In genomic region chr10:17239671-17240460, GRCh38 we compare ENCODE assay signal across 20 cellular contexts. TPM values are rescaled to one million over a fixed set of nuclear protein-coding genes. Genes with fewer than 3 reads are reported as not detected.
DNase-seq lines count a peak whose midpoint lies in the region; ATAC-seq, FAIRE-seq and TF ChIP-seq lines count a peak whose summit lies in the region.
"Had no signal": no experiment of that assay in that cellular context is flagged by ENCODE, and none has a peak within 500 bp of the region (broad histone marks: within the 10 kb centered on the region; RNA-seq: fewer than 3 reads in every experiment).

No MANE protein-coding gene starts in this region.

- CTCF ChIA-PET in A549 (lab: Yijun Ruan, JAX) = no interaction called here

- H3K4me1 ChIP-seq in A549 (peaks cover 3% of the 10 kb centered on the region; the same call in 2 of the 3 replicates), GM23248 (ENCODE audit: insufficient read depth) (peaks cover 31% of the 10 kb centered on the region; the same call in 1 of the 2 replicates), ascending aorta (peaks cover 3 to 22% of the 10 kb centered on the region in 2 donors), mesodermal cell (ENCODE audit: control insufficient read depth, insufficient read depth, low read length, poor library complexity, severe bottlenecking) (peaks cover 9% of the 10 kb centered on the region)

- H3F3A ChIP-seq in GM23248 (ENCODE audit: insufficient read depth) = peaks cover 59% of the 10 kb centered on the region

- H3K4me3 ChIP-seq in A549 = no peak overlapping the region
- H3K4me3 ChIP-seq in GM23248 = no peak overlapping the region
- H3K4me3 ChIP-seq in ascending aorta = no peak overlapping the region
- no peak overlapping the region for H3K4me3 ChIP-seq in mesodermal cell (ENCODE audit: extremely low read depth, insufficient read depth, low read length, poor library complexity, severe bottlenecking)
- H3K4me3 ChIP-seq: BLaER1 treated with 17β-estradiol and CSF1 and Interleukin-3, amounts not matched to agents 10 nM and 100 nM; lung; ovary; Peyer's patch; upper lobe of right lung had no signal

- no peaks in the 10 kb centered on the region for H3K9me2 ChIP-seq in GM23248 (ENCODE audit: insufficient read depth)

- no peak overlapping the region for H2AFZ ChIP-seq in GM23248

- H3K27ac ChIP-seq in A549 (no peak overlapping the region), GM23248 (peak overlapping the region; percentile 100), ascending aorta (peak overlapping the region; percentile 54 to 55), mesodermal cell (ENCODE audit: low read depth, low read length, severe bottlenecking) (peak overlapping the region; percentile 82)
- H3K27ac ChIP-seq: upper lobe of right lung had no signal

- 0 out of 2 replicates have a peak overlapping the region, but pooled peaks have one; percentile 99 for H3K9ac ChIP-seq in GM23248
- H3K9ac ChIP-seq: BLaER1 treated with 17β-estradiol and CSF1 and Interleukin-3, amounts not matched to agents 10 nM and 100 nM had no signal

- peak; percentile 5 to 35; a peak in 3 of 6 replicates for ATAC-seq in A549

- no peak for FAIRE-seq in A549 (lab: Jason Lieb, UNC)

- no peak for TF ChIP-seq RAD21 in A549 (conservative IDR thresholded peaks at IDR 0.05 in 1 of 2, IDR thresholded peaks at IDR 0.05 in 1 of 2)

- H3K4me2 ChIP-seq in A549 (no peak overlapping the region), GM23248 (ENCODE audit: unreplicated experiment) (no peak overlapping the region)
- H3K4me2 ChIP-seq: BLaER1 treated with 17β-estradiol and CSF1 and Interleukin-3, amounts not matched to agents 10 nM and 100 nM had no signal

- TF ChIP-seq CTCF in A549 (IDR thresholded peaks at IDR 0.05) (no peak), ascending aorta (IDR thresholded peaks at IDR 0.05) (no peak)

- 91% methylated on average over 5 of the region's 6 CpGs for WGBS in A549 (ENCODE audit: missing lambda C conversion rate)
- 98 to 99% methylated on average over 6 of the region's 6 CpGs for WGBS in GM23248 (ENCODE audit: low coverage in 1 of 2, low lambda C conversion rate in 2 of 2, missing lambda C conversion rate in 2 of 2), 2 experiments
- WGBS in mesodermal cell (ENCODE audit: insufficient coverage in 2 of 2), 2 experiments = 83 to 94% methylated on average over 4 to 5 of the region's 6 CpGs

- in situ Hi-C loops in GM23248 (cut with MboI) = no loop called here

- POLR2A ChIA-PET in A549 (lab: Yijun Ruan, JAX) = no interaction called here

- peaks cover 12% of the 10 kb centered on the region for H3K79me2 ChIP-seq in GM23248 (ENCODE audit: insufficient read depth)

- no peak for TF ChIP-seq EP300 in A549 (IDR thresholded peaks at IDR 0.05)

- no peak for DNase-seq in A549 (ENCODE audit: low read depth in 1 of 2, low spot score in 1 of 2)
- peak; percentile 27 for DNase-seq in GM23248
- no peak for DNase-seq in ascending aorta (ENCODE audit: low spot score in 2 of 2)
- no peak for DNase-seq in stimulated activated CD4-positive, alpha-beta T cell treated with anti-CD3 and anti-CD28 coated beads, Interleukin-4, amount 100 ng/mL, for 24 hours
- DNase-seq in NCI-H2227 (lab: John Stamatoyannopoulos, UW; ENCODE audit: unreplicated experiment) = no peak
- no peak for DNase-seq in amygdala (lab: John Stamatoyannopoulos, UW)
- DNase-seq in SKM-1 treated with dmso at 0.1 percent for 144 hours (lab: John Stamatoyannopoulos, UW; ENCODE audit: unreplicated experiment) = no peak
- DNase-seq: activated naive CD4-positive, alpha-beta T cell; activated T-cell treated with anti-CD3 and anti-CD28 coated beads, Interleukin-2, amount 50 U/mL, for 1 hour; endodermal cell; NCI-H2081; NCI-H510A; NK-92 treated with Interleukin-12 subunit alpha and Interleukin-12 subunit beta, amount 100 ng/mL, for 24 hours; ovary; Peyer's patch; right cardiac atrium; upper lobe of right lung had no signal

- H3K27me3 ChIP-seq in GM23248 (replicated peaks; ENCODE audit: insufficient read depth) (no peaks in the 10 kb centered on the region), ascending aorta (no peaks in the 10 kb centered on the region)
- H3K27me3 ChIP-seq: BLaER1 treated with 17β-estradiol and CSF1 and Interleukin-3, amounts not matched to agents 10 nM and 100 nM; ovary; Peyer's patch; upper lobe of right lung had no signal

- H4K20me1 ChIP-seq in GM23248 (ENCODE audit: insufficient read depth) = peaks cover 9% of the 10 kb centered on the region

- TF ChIP-seq POLR2A in A549 (IDR thresholded peaks at IDR 0.05; ENCODE audit: low read length) = no peak

- H3K36me3 ChIP-seq in GM23248 (ENCODE audit: low read depth) = peaks cover 30% of the 10 kb centered on the region
- peaks cover 16 to 28% of the 10 kb centered on the region in 2 donors for H3K36me3 ChIP-seq in ascending aorta
- H3K36me3 ChIP-seq in mesodermal cell (ENCODE audit: control insufficient read depth, insufficient read depth, low read length) = peaks cover 24% of the 10 kb centered on the region
- H3K36me3 ChIP-seq: ovary had no signal

- no peaks in the 10 kb centered on the region for H3K9me3 ChIP-seq in A549
- no peaks in the 10 kb centered on the region for H3K9me3 ChIP-seq in GM23248 (ENCODE audit: low read depth)
- no peaks in the 10 kb centered on the region for H3K9me3 ChIP-seq in ascending aorta
- H3K9me3 ChIP-seq in mesodermal cell (ENCODE audit: control insufficient read depth, low read length) = no peaks in the 10 kb centered on the region
- H3K9me3 ChIP-seq: BLaER1 treated with 17β-estradiol and CSF1 and Interleukin-3, amounts not matched to agents 10 nM and 100 nM; ovary; Peyer's patch; upper lobe of right lung had no signal

- intact Hi-C loops in ascending aorta (cut with DNase I) = loop anchor here (2.0 to 5.0 kb wide), 2 partner anchors 17 to 298 kb away; no protein-coding TSS in a partner anchor

TF ChIP-seq in A549, 52 proteins besides CTCF, POLR2A, EP300 and RAD21:
- TF ChIP-seq CEBPB (IDR thresholded peaks at IDR 0.05) (peak; percentile 47 to 65; a peak in 2 of 4 replicates), PHF8 (IDR thresholded peaks at IDR 0.05; ENCODE audit: borderline replicate concordance, low read depth) (no peak), HES2 (IDR thresholded peaks at IDR 0.05) (no peak), KDM1A (IDR thresholded peaks at IDR 0.05; ENCODE audit: low read depth) (no peak), NR3C1 (IDR thresholded peaks at IDR 0.05) (no peak), FOSL2 (IDR thresholded peaks at IDR 0.05) (no peak), FOSL2 (CRISPR knock-in tag; IDR thresholded peaks at IDR 0.05) (no peak)
TF ChIP-seq in A549: peak in this region for 1.

RNA-seq across cellular contexts. Expression of gene VIM, which starts 11.8 kb away (rescaled TPM):
- polyA plus RNA-seq in A549 (2011; rRNA removed) (773 and 848 TPM in 2 replicates), A549 (2017; fragmentation: RNase III; extraction: RNeasy Plus Mini Kit Qiagen cat#74134 plus additional on column Dnase treatment) (830 to 987 TPM (median 875 TPM) in 3 replicates), GM23248 (2016; fragmentation: Nextera tagmentation; extraction: Ambion mirVana) (3,784 and 3,823 TPM in 2 replicates)
- polyA plus RNA-seq in A549 (2012; cell fraction: cytosol; rRNA removed) = 842 and 1,013 TPM in 2 replicates
- 1,036 and 2,636 TPM in 2 replicates for polyA plus RNA-seq in A549 (2012; cell fraction: nucleus; rRNA removed)
- 792 and 808 TPM in 2 replicates for polyA minus RNA-seq in A549 (2011; rRNA and poly(A)+ RNA removed)
- total RNA-seq in GM23248 (2014; rRNA removed; shearing (Covaris generic)) = 10,031 and 10,466 TPM in 2 replicates
- total RNA-seq in ascending aorta = 6,230 TPM
- polyA plus RNA-seq in mesodermal cell (2013, experiment 1 of 2) = 9,893 TPM
- polyA plus RNA-seq in mesodermal cell (2013, experiment 2 of 2) = 9,295 TPM

RNA-seq across cellular contexts. Expression of gene TRDMT1, which starts 38.4 kb away (rescaled TPM):
- polyA plus RNA-seq in A549 (2011; rRNA removed) = 5.7 and 7.4 TPM in 2 replicates
- polyA plus RNA-seq in A549 (2012; cell fraction: cytosol; rRNA removed) = 1.8 and 1.9 TPM in 2 replicates
- 1.0 and 1.1 TPM in 2 replicates for polyA plus RNA-seq in A549 (2012; cell fraction: nucleus; rRNA removed)
- 2.4 to 3.4 TPM (median 3.3 TPM) in 3 replicates for polyA plus RNA-seq in A549 (2017; fragmentation: RNase III; extraction: RNeasy Plus Mini Kit Qiagen cat#74134 plus additional on column Dnase treatment)
- 4.6 and 5.1 TPM in 2 replicates for polyA minus RNA-seq in A549 (2011; rRNA and poly(A)+ RNA removed)
- total RNA-seq in GM23248 (2014; rRNA removed; shearing (Covaris generic)) = 4.4 and 13.0 TPM in 2 replicates
- 4.3 and 7.2 TPM in 2 replicates for polyA plus RNA-seq in GM23248 (2016; fragmentation: Nextera tagmentation; extraction: Ambion mirVana)
- 5.7 TPM for total RNA-seq in ascending aorta
- polyA plus RNA-seq in mesodermal cell (2013, experiment 1 of 2) = 7.9 TPM
- 6.1 TPM for polyA plus RNA-seq in mesodermal cell (2013, experiment 2 of 2)

Comparison
In these comparisons a context has a peak if more than half of its experiments do, and no peak if none do; other contexts are left out.
1. H3K27ac ChIP-seq: peak in GM23248 (single experiment), ascending aorta (2 of 2) and mesodermal cell (single experiment); none in A549 (0 of 2).